9 cellular contexts compared by ENCODE assay signal in the genomic region with DNA sequence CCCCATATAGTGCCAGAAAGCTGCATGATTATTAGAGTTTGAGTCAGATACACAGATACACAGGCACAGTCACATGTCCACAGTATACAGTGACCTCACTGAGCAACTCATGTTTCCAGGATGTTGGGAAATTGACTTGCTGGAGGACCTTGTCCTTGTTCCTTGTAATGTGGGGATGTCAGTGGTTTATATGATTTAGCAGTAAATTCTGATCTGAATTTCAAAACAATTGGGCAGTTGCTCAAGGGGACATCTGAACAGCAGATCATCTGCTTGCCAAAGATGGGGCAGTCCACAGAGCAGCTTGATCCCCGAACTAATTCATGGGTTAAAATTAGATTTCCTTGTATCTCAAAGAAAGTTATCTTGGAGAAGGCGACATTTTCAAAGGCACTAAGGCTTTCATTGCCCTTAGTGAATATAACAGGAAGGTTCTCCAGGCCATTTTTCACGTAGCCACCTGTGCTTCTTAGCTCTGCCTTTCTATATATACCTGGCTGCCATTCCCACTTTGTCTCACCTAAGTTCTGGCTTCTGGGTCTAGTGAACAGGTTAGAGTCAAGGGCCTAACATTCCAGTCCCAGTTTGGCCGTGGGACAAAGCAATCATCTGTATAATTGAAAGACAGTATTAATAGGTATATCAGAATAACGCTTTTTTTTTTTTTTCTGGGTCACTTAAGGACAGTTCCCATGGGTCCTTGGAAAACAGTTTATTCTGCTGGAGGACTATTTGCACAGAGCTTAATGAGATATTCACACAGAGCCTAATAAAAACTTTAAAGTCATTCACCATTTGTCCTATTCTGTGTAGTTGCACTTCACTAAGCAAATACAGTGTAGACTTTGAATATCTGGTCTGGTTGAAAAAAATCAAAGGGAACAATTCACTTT.
A peak's percentile ranks its signal among the peaks of the same experiment; 100 is the strongest.
DNase-seq lines count a peak whose midpoint lies in the region; ATAC-seq and TF ChIP-seq lines count a peak whose summit lies in the region.
"Had no signal": no experiment of that assay in that cellular context is flagged by ENCODE, and none has a peak within 500 bp of the region (broad histone marks: within the 10 kb centered on the region; RNA-seq: fewer than 3 reads in every experiment).

No MANE protein-coding gene starts in this region.

- H3K9me3 ChIP-seq in adrenal gland (replicated peaks in 1 of 3) (no peaks in the 10 kb centered on the region), upper lobe of left lung (no peaks in the 10 kb centered on the region)

- intact Hi-C loops in adrenal gland (cut with DNase I) = no loop called here

- TF ChIP-seq POLR2A in adrenal gland (IDR thresholded peaks at IDR 0.05) = peak in 1 of 2 donors; percentile 71
- peak in 1 of 4 donors; percentile 34 for TF ChIP-seq POLR2A in upper lobe of left lung (IDR thresholded peaks at IDR 0.05)

- no peaks in the 10 kb centered on the region for H3K9me2 ChIP-seq in GM23338 (ENCODE audit: insufficient read depth)

- H2AFZ ChIP-seq in GM23338 = no peak overlapping the region

- peak; percentile 39 for DNase-seq in NCI-H510A treated with DMSO at 0.1 percent for 48 hours (lab: John Stamatoyannopoulos, UW)
- DNase-seq in NCI-H510A (lab: John Stamatoyannopoulos, UW) = no peak
- peak; percentile 66 to 91 (median 85) for DNase-seq in adrenal gland
- peak; percentile 67 for DNase-seq in kidney epithelial cell (ENCODE audit: low read depth)
- peak in 1 of 2 donors; percentile 75 for DNase-seq in upper lobe of left lung
- DNase-seq in GM23338 (ENCODE audit: low spot score) = no peak
- DNase-seq: CD8-positive, alpha-beta memory T cell had no signal

- H3K27me3 ChIP-seq in adrenal gland = no peaks in the 10 kb centered on the region
- H3K27me3 ChIP-seq in kidney epithelial cell (ENCODE audit: control insufficient read depth, insufficient read depth, low read length) = no peaks in the 10 kb centered on the region
- H3K27me3 ChIP-seq in upper lobe of left lung = no peaks in the 10 kb centered on the region
- H3K27me3 ChIP-seq in GM23338 (ENCODE audit: insufficient read depth) = no peaks in the 10 kb centered on the region

- H3K36me3 ChIP-seq in adrenal gland (replicated peaks in 1 of 2) (no peaks in the 10 kb centered on the region), kidney epithelial cell (ENCODE audit: control insufficient read depth, insufficient read depth, low read length) (no peaks in the 10 kb centered on the region), upper lobe of left lung (peaks cover 0 to 2% (median 0%) of the 10 kb centered on the region in 4 donors), GM23338 (ENCODE audit: insufficient read depth) (no peaks in the 10 kb centered on the region)

- no peak overlapping the region for H3K4me3 Mint-ChIP-seq in GM23338
- H3K4me3 Mint-ChIP-seq: CD8-positive, alpha-beta memory T cell had no signal

- no peaks in the 10 kb centered on the region for H3K4me1 Mint-ChIP-seq in GM23338
- H3K4me1 Mint-ChIP-seq: CD8-positive, alpha-beta memory T cell had no signal

- no peak overlapping the region for H3K4me3 ChIP-seq in adrenal gland
- H3K4me3 ChIP-seq in kidney epithelial cell (ENCODE audit: low read depth, low read length) = no peak overlapping the region
- H3K4me3 ChIP-seq in upper lobe of left lung = no peak overlapping the region
- no peak overlapping the region for H3K4me3 ChIP-seq in GM23338

- no peak overlapping the region; the same call in 1 of the 2 replicates for H3K27ac Mint-ChIP-seq in GM23338

- no peaks in the 10 kb centered on the region for H4K20me1 ChIP-seq in GM23338 (replicated peaks; ENCODE audit: insufficient read depth)

- no peaks in the 10 kb centered on the region for H3K9me3 Mint-ChIP-seq in GM23338
- H3K9me3 Mint-ChIP-seq: CD8-positive, alpha-beta memory T cell had no signal

- peak overlapping the region; percentile 80 to 97 (median 90) for H3K27ac ChIP-seq in adrenal gland
- peak overlapping the region; percentile 71 to 78 (median 76) for H3K27ac ChIP-seq in upper lobe of left lung
- no peak overlapping the region for H3K27ac ChIP-seq in GM23338 (ENCODE audit: low read depth)

- H3K4me2 ChIP-seq in GM23338 = no peak overlapping the region

- TF ChIP-seq EP300 in upper lobe of left lung (IDR thresholded peaks at IDR 0.05) = peak in 1 of 4 donors; percentile 85

- 36 to 47% (median 41%) methylated on average over 5 of the region's 5 CpGs for WGBS in adrenal gland, 4 donors
- WGBS in upper lobe of left lung, 2 donors = 64 to 72% methylated on average over 5 of the region's 5 CpGs

- no peaks in the 10 kb centered on the region for H3K79me2 ChIP-seq in GM23338 (replicated peaks; ENCODE audit: insufficient read depth)

- ATAC-seq in upper lobe of left lung (ENCODE audit: low FRiP score in 2 of 2) = peak; percentile 84 to 94
- no peak for ATAC-seq in GM21529 (IDR thresholded peaks at IDR 0.05; ENCODE audit: unreplicated experiment)
- no peak for ATAC-seq in GM23338
- no peak for ATAC-seq in HG03439 (IDR thresholded peaks at IDR 0.05; ENCODE audit: unreplicated experiment)

- TF ChIP-seq CTCF in adrenal gland (IDR thresholded peaks at IDR 0.05) (no peak), kidney epithelial cell (IDR thresholded peaks at IDR 0.05; ENCODE audit: insufficient read depth, low read length, poor library complexity, severe bottlenecking) (no peak), upper lobe of left lung (IDR thresholded peaks at IDR 0.05) (no peak), GM23338 (conservative IDR thresholded peaks at IDR 0.05; ENCODE audit: low read depth in 2 of 2) (no peak)

- H3K4me1 ChIP-seq in adrenal gland (replicated peaks in 1 of 2) = peaks cover 15 to 23% of the 10 kb centered on the region in 2 donors
- peaks cover 9 to 18% (median 12%) of the 10 kb centered on the region in 4 donors for H3K4me1 ChIP-seq in upper lobe of left lung
- no peaks in the 10 kb centered on the region for H3K4me1 ChIP-seq in GM23338 (ENCODE audit: insufficient read depth)

- H3K36me3 Mint-ChIP-seq in GM23338 (ENCODE audit: low read depth) = 0 out of 3 replicates have a peak, but pooled peaks cover 1% of the 10 kb centered on the region

- no peaks in the 10 kb centered on the region for H3F3A ChIP-seq in GM23338 (replicated peaks; ENCODE audit: low read depth)

- H3K27me3 Mint-ChIP-seq in GM23338 (ENCODE audit: insufficient read depth, low read depth, poor library complexity) = peaks cover 2% of the 10 kb centered on the region
- H3K27me3 Mint-ChIP-seq: CD8-positive, alpha-beta memory T cell had no signal

TF ChIP-seq in GM23338, 12 proteins besides CTCF, POLR2A, EP300 and RAD21 (continues in another document):
- TF ChIP-seq NANOG (IDR thresholded peaks at IDR 0.05; ENCODE audit: borderline replicate concordance) (no peak), EZH2phosphoT487 (IDR thresholded peaks at IDR 0.05; ENCODE audit: unreplicated experiment) (no peak)
- TF ChIP-seq, protein P1, sequence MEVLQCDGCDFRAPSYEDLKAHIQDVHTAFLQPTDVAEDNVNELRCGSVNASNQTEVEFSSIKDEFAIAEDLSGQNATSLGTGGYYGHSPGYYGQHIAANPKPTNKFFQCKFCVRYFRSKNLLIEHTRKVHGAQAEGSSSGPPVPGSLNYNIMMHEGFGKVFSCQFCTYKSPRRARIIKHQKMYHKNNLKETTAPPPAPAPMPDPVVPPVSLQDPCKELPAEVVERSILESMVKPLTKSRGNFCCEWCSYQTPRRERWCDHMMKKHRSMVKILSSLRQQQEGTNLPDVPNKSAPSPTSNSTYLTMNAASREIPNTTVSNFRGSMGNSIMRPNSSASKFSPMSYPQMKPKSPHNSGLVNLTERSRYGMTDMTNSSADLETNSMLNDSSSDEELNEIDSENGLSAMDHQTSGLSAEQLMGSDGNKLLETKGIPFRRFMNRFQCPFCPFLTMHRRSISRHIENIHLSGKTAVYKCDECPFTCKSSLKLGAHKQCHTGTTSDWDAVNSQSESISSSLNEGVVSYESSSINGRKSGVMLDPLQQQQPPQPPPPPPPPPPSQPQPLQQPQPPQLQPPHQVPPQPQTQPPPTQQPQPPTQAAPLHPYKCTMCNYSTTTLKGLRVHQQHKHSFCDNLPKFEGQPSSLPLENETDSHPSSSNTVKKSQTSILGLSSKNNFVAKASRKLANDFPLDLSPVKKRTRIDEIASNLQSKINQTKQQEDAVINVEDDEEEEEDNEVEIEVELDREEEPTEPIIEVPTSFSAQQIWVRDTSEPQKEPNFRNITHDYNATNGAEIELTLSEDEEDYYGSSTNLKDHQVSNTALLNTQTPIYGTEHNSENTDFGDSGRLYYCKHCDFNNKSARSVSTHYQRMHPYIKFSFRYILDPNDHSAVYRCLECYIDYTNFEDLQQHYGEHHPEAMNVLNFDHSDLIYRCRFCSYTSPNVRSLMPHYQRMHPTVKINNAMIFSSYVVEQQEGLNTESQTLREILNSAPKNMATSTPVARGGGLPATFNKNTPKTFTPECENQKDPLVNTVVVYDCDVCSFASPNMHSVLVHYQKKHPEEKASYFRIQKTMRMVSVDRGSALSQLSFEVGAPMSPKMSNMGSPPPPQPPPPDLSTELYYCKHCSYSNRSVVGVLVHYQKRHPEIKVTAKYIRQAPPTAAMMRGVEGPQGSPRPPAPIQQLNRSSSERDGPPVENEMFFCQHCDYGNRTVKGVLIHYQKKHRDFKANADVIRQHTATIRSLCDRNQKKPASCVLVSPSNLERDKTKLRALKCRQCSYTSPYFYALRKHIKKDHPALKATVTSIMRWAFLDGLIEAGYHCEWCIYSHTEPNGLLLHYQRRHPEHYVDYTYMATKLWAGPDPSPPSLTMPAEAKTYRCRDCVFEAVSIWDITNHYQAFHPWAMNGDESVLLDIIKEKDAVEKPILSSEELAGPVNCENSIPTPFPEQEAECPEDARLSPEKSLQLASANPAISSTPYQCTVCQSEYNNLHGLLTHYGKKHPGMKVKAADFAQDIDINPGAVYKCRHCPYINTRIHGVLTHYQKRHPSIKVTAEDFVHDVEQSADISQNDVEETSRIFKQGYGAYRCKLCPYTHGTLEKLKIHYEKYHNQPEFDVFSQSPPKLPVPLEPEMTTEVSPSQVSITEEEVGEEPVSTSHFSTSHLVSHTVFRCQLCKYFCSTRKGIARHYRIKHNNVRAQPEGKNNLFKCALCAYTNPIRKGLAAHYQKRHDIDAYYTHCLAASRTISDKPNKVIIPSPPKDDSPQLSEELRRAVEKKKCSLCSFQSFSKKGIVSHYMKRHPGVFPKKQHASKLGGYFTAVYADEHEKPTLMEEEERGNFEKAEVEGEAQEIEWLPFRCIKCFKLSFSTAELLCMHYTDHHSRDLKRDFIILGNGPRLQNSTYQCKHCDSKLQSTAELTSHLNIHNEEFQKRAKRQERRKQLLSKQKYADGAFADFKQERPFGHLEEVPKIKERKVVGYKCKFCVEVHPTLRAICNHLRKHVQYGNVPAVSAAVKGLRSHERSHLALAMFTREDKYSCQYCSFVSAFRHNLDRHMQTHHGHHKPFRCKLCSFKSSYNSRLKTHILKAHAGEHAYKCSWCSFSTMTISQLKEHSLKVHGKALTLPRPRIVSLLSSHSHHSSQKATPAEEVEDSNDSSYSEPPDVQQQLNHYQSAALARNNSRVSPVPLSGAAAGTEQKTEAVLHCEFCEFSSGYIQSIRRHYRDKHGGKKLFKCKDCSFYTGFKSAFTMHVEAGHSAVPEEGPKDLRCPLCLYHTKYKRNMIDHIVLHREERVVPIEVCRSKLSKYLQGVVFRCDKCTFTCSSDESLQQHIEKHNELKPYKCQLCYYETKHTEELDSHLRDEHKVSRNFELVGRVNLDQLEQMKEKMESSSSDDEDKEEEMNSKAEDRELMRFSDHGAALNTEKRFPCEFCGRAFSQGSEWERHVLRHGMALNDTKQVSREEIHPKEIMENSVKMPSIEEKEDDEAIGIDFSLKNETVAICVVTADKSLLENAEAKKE (CRISPR knock-in tag; IDR thresholded peaks at IDR 0.05) = no peak

Comparison
In these comparisons a context has a peak if more than half of its experiments do, and no peak if none do; other contexts are left out.
1. DNase-seq: peak in NCI-H510A treated with DMSO at 0.1 percent for 48 hours (single experiment), adrenal gland (7 of 7) and kidney epithelial cell (single experiment); none in NCI-H510A (single experiment) and GM23338 (single experiment).
2. ATAC-seq: peak in upper lobe of left lung (2 of 2); none in GM21529 (single experiment), GM23338 (single experiment) and HG03439 (single experiment).